In genomic region chr16:85252461-85252860, GRCh38 we compare ENCODE assay signal across 13 cellular contexts.
DNase-seq lines count a peak whose midpoint lies in the region; ATAC-seq and TF ChIP-seq lines count a peak whose summit lies in the region.
"Had no signal": no experiment of that assay in that cellular context is flagged by ENCODE, and none has a peak within 500 bp of the region (broad histone marks: within the 10 kb centered on the region; RNA-seq: fewer than 3 reads in every experiment).

No MANE protein-coding gene starts in this region.

- peaks cover 21% of the 10 kb centered on the region for H3K27me3 Mint-ChIP-seq in activated naive CD4-positive, alpha-beta T cell treated with anti-CD3 and anti-CD28 coated beads, Interleukin-2, amount 10 ng/mL, durations not matched to agents 7 days and 5 days

- H3K4me1 Mint-ChIP-seq in activated naive CD4-positive, alpha-beta T cell treated with anti-CD3 and anti-CD28 coated beads, Interleukin-2, amount 10 ng/mL, durations not matched to agents 7 days and 5 days = peaks cover 7% of the 10 kb centered on the region
- H3K4me1 Mint-ChIP-seq: CD14-positive monocyte had no signal

- CTCF ChIA-PET in activated naive CD4-positive, alpha-beta T cell treated with anti-CD3 and anti-CD28 coated beads, Interleukin-2, amount 10 ng/mL, durations not matched to agents 7 days and 5 days (lab: Charles Lee) = interaction anchor here (0.9 to 3.3 kb wide), 12 partner anchors 9 to 444 kb away, joined by 3 to 27 read pairs (median 4); no protein-coding TSS in a partner anchor

- ATAC-seq in esophagus mucosa = peak; percentile 38
- ATAC-seq in GM19395 (IDR thresholded peaks at IDR 0.05; ENCODE audit: unreplicated experiment) = no peak
- no peak for ATAC-seq in HG03095 (IDR thresholded peaks at IDR 0.05; ENCODE audit: unreplicated experiment)

- peak; percentile 37 for DNase-seq in activated naive CD4-positive, alpha-beta T cell treated with anti-CD3 and anti-CD28 coated beads, Interleukin-2, amount 10 ng/mL, durations not matched to agents 7 days and 5 days
- DNase-seq in activated naive CD4-positive, alpha-beta T cell treated with Interleukin-2 at 50 U/mL for 16 hours = no peak
- peak; percentile 58 for DNase-seq in GM20000 (ENCODE audit: low spot score)
- DNase-seq in NCI-H2171 treated with DMSO at 0.1 percent for 48 hours (lab: John Stamatoyannopoulos, UW) = peak; percentile 74
- no peak for DNase-seq in NCI-H2227 (lab: John Stamatoyannopoulos, UW; ENCODE audit: unreplicated experiment)
- DNase-seq: NCI-H2029 treated with DMSO at 0.1 percent for 48 hours had no signal

- TF ChIP-seq CTCF in GM20000 (IDR thresholded peaks at IDR 0.05; ENCODE audit: extremely low read depth, missing control alignments) = no peak

- no peaks in the 10 kb centered on the region for H3K9me3 Mint-ChIP-seq in activated naive CD4-positive, alpha-beta T cell treated with anti-CD3 and anti-CD28 coated beads, Interleukin-2, amount 10 ng/mL, durations not matched to agents 7 days and 5 days
- H3K9me3 Mint-ChIP-seq: activated T-helper 1 cell treated with anti-CD3 and anti-CD28 coated beads, Interleukin-12 subunit alpha, Interleukin-12 subunit beta, Interleukin-2, Interleukin-4 antibody, amounts not matched to agents 30 ng/mL and 10 ng/mL and 1 ng/mL, durations not matched to agents 14 hours and 24 hours and 36 hours; CD14-positive monocyte; naive thymus-derived CD4-positive, alpha-beta T cell; T-helper 1 cell treated with Interleukin-12 subunit alpha and Interleukin-12 subunit beta and Interleukin-4 antibody, amounts not matched to agents 30 μg/mL and 1 μg/mL, for 36 hours had no signal

- H3K4me3 Mint-ChIP-seq in activated naive CD4-positive, alpha-beta T cell treated with anti-CD3 and anti-CD28 coated beads, Interleukin-2, amount 10 ng/mL, durations not matched to agents 7 days and 5 days = no peak overlapping the region
- H3K4me3 Mint-ChIP-seq: activated T-helper 1 cell treated with anti-CD3 and anti-CD28 coated beads, Interleukin-12 subunit alpha, Interleukin-12 subunit beta, Interleukin-2, Interleukin-4 antibody, amounts not matched to agents 30 ng/mL and 10 ng/mL and 1 ng/mL, durations not matched to agents 14 hours and 24 hours and 36 hours; CD14-positive monocyte; naive thymus-derived CD4-positive, alpha-beta T cell; T-helper 1 cell treated with Interleukin-12 subunit alpha and Interleukin-12 subunit beta and Interleukin-4 antibody, amounts not matched to agents 30 μg/mL and 1 μg/mL, for 36 hours had no signal

- no peaks in the 10 kb centered on the region for H3K36me3 Mint-ChIP-seq in activated naive CD4-positive, alpha-beta T cell treated with anti-CD3 and anti-CD28 coated beads, Interleukin-2, amount 10 ng/mL, durations not matched to agents 7 days and 5 days
- H3K36me3 Mint-ChIP-seq: CD14-positive monocyte; naive thymus-derived CD4-positive, alpha-beta T cell had no signal

- H3K27ac Mint-ChIP-seq in activated naive CD4-positive, alpha-beta T cell treated with anti-CD3 and anti-CD28 coated beads, Interleukin-2, amount 10 ng/mL, durations not matched to agents 7 days and 5 days = peak overlapping the region; percentile 42
- H3K27ac Mint-ChIP-seq: activated T-helper 1 cell treated with anti-CD3 and anti-CD28 coated beads, Interleukin-12 subunit alpha, Interleukin-12 subunit beta, Interleukin-2, Interleukin-4 antibody, amounts not matched to agents 30 ng/mL and 10 ng/mL and 1 ng/mL, durations not matched to agents 14 hours and 24 hours and 36 hours; CD14-positive monocyte; naive thymus-derived CD4-positive, alpha-beta T cell; T-helper 1 cell treated with Interleukin-12 subunit alpha and Interleukin-12 subunit beta and Interleukin-4 antibody, amounts not matched to agents 30 μg/mL and 1 μg/mL, for 36 hours had no signal

Comparison
In these comparisons a context has a peak if more than half of its experiments do, and no peak if none do; other contexts are left out.
1. DNase-seq: peak in activated naive CD4-positive, alpha-beta T cell treated with anti-CD3 and anti-CD28 coated beads, Interleukin-2, amount 10 ng/mL, durations not matched to agents 7 days and 5 days (single experiment), GM20000 (single experiment) and NCI-H2171 treated with DMSO at 0.1 percent for 48 hours (single experiment); none in activated naive CD4-positive, alpha-beta T cell treated with Interleukin-2 at 50 U/mL for 16 hours (single experiment) and NCI-H2227 (single experiment).